ENCODE assay signal across 14 cellular contexts in the genomic region with DNA sequence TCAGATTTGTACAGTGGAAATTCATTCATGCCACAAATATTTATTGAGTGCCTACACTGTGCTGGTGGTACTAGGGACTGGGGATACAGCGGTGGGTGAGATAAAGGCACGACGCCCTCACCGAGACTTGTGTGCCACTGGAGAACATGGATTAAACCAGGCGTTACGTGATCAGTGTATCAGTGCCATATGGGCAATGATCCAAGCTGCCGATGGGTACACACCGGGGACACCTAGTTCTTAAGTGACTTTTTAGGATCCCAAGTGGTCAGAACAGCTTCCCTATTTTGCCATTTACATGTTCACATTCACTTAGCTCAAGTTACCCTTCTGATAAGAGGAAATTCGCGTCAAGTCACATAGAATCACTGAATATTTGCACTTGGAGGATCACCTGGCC.
"Had no signal": no experiment of that assay in that cellular context is flagged by ENCODE, and none has a peak within 500 bp of the region (broad histone marks: within the 10 kb centered on the region; RNA-seq: fewer than 3 reads in every experiment).

No MANE protein-coding gene starts in this region.

- H3K4me3 ChIP-seq: upper lobe of right lung had no signal

- DNase-seq: activated CD4-positive, alpha-beta memory T cell treated with anti-CD3 and anti-CD28 coated beads for 36 hours; activated effector memory CD4-positive, alpha-beta T cell treated with anti-CD3 and anti-CD28 coated beads, Interleukin-2, amount 50 U/mL, for 16 hours; activated T-cell treated with anti-CD3 and anti-CD28 coated beads, Interleukin-2, amount 50 U/mL, for 4 hours; immature natural killer cell; natural killer cell; stimulated activated CD4-positive, alpha-beta T cell treated with anti-CD3 and anti-CD28 coated beads, Interleukin-4, amount 100 ng/mL, for 1 hour; stimulated activated CD8-positive, alpha-beta memory T cell treated with anti-CD3 and anti-CD28 coated beads, Interleukin-4, amount 100 ng/mL, for 48 hours; stimulated activated naive CD8-positive, alpha-beta T cell treated with anti-CD3 and anti-CD28 coated beads, Interleukin-15, Interleukin-2, amounts not matched to agents 100 U/mL and 50 U/mL, for 24 hours; T1000; upper lobe of right lung had no signal

- H3K27ac ChIP-seq: upper lobe of right lung, VCaP had no signal

- H3K9me3 Mint-ChIP-seq: activated CD4-positive, alpha-beta memory T cell treated with anti-CD3 and anti-CD28 coated beads for 36 hours; activated naive CD4-positive, alpha-beta T cell treated with anti-CD3 and anti-CD28 coated beads, Interleukin-2, amount 50 U/mL, for 72 hours; activated T-cell treated with anti-CD3 and anti-CD28 coated beads, Interleukin-2, amount 50 U/mL, for 4 hours; brain; immature natural killer cell; natural killer cell had no signal

- H3K36me3 Mint-ChIP-seq: activated CD4-positive, alpha-beta memory T cell treated with anti-CD3 and anti-CD28 coated beads for 36 hours; activated naive CD4-positive, alpha-beta T cell treated with anti-CD3 and anti-CD28 coated beads, Interleukin-2, amount 50 U/mL, for 72 hours; brain; immature natural killer cell; natural killer cell had no signal

- H3K9me3 ChIP-seq: upper lobe of right lung had no signal

- H3K27ac Mint-ChIP-seq: activated CD4-positive, alpha-beta memory T cell treated with anti-CD3 and anti-CD28 coated beads for 36 hours; activated naive CD4-positive, alpha-beta T cell treated with anti-CD3 and anti-CD28 coated beads, Interleukin-2, amount 50 U/mL, for 72 hours; immature natural killer cell; natural killer cell; progenitor cell of endocrine pancreas had no signal

- H3K27me3 ChIP-seq: upper lobe of right lung had no signal

- H3K4me3 Mint-ChIP-seq: activated CD4-positive, alpha-beta memory T cell treated with anti-CD3 and anti-CD28 coated beads for 36 hours; activated T-cell treated with anti-CD3 and anti-CD28 coated beads, Interleukin-2, amount 50 U/mL, for 4 hours; brain; immature natural killer cell; natural killer cell had no signal

- H3K4me1 Mint-ChIP-seq: immature natural killer cell, natural killer cell had no signal

- H3K36me3 ChIP-seq: upper lobe of right lung had no signal
